27 cellular contexts compared by ENCODE assay signal in the genomic region with DNA sequence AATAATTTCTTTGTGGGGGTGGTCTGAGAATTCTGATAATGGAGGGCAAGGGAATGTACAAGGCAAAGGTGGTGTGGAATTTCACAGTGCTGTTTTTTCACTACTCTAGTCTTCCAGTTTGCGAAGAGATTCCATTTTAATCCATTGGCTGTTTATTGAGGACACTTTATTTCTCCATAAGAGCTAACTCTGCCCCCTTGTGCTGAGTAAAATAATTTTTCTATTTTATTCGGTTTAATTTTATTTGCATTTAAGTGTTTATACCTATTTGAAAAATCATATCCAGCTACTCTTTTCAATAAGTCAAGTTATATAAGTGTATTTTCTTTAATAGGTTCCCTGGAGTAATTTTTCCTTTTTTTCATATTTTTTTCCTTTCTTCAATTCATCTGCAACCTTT.
DNase-seq lines count a peak whose midpoint lies in the region; ATAC-seq and TF ChIP-seq lines count a peak whose summit lies in the region.
"Had no signal": no experiment of that assay in that cellular context is flagged by ENCODE, and none has a peak within 500 bp of the region (broad histone marks: within the 10 kb centered on the region; RNA-seq: fewer than 3 reads in every experiment).

No MANE protein-coding gene starts in this region.

- 92% methylated on average over 2 of the region's 2 CpGs for WGBS in esophagus muscularis mucosa

- H3K27ac ChIP-seq in brain microvascular endothelial cell (no peak overlapping the region), esophagus muscularis mucosa (replicated peaks in 1 of 4) (no peak overlapping the region)
- H3K27ac ChIP-seq: ascending aorta, coronary artery, prostate gland, stomach, upper lobe of right lung had no signal

- TF ChIP-seq CTCF in brain microvascular endothelial cell (IDR thresholded peaks at IDR 0.05; ENCODE audit: low read depth, low read length, missing control alignments), result peak; percentile 6
- peak; percentile 33 for TF ChIP-seq CTCF in neural crest cell (conservative IDR thresholded peaks at IDR 0.05)
- no peak for TF ChIP-seq CTCF in esophagus muscularis mucosa (IDR thresholded peaks at IDR 0.05)

- no peak for TF ChIP-seq EP300 in esophagus muscularis mucosa (IDR thresholded peaks at IDR 0.05)

- H3K4me1 ChIP-seq in esophagus muscularis mucosa, result no peaks in the 10 kb centered on the region
- H3K4me1 ChIP-seq: ascending aorta, prostate gland, stomach, upper lobe of right lung had no signal

- H3K36me3 ChIP-seq in brain microvascular endothelial cell (replicated peaks) (no peaks in the 10 kb centered on the region), esophagus muscularis mucosa (no peaks in the 10 kb centered on the region)
- H3K36me3 ChIP-seq: ascending aorta, prostate gland, stomach, upper lobe of right lung had no signal

- H3K27me3 ChIP-seq in brain microvascular endothelial cell (replicated peaks) (no peaks in the 10 kb centered on the region), esophagus muscularis mucosa (no peaks in the 10 kb centered on the region)
- H3K27me3 ChIP-seq: ascending aorta, stomach, upper lobe of right lung had no signal

- intact Hi-C loops in esophagus muscularis mucosa (cut with DNase I), result no loop called here

- in situ Hi-C loops in brain microvascular endothelial cell (cut with HindIII; ENCODE audit: low pct_ligation_motif_present, low sequenced_read_pairs), result no loop called here

- H3K4me3 ChIP-seq in brain microvascular endothelial cell (ENCODE audit: low read depth, low read length) (no peak overlapping the region), esophagus muscularis mucosa (no peak overlapping the region)
- H3K4me3 ChIP-seq: ascending aorta, coronary artery, prostate gland, stomach, upper lobe of right lung had no signal

- TF ChIP-seq POLR2A in esophagus muscularis mucosa (IDR thresholded peaks at IDR 0.05; ENCODE audit: low read depth), result no peak

- H3K27me3 Mint-ChIP-seq in neural crest cell (ENCODE audit: low read depth), result no peaks in the 10 kb centered on the region
- H3K27me3 Mint-ChIP-seq: natural killer cell treated with Interleukin-12 subunit alpha and Interleukin-12 subunit beta and Interleukin-15 and Interleukin-18, amount 100 ng/mL, for 72 hours had no signal

- no peak overlapping the region for H3K27ac Mint-ChIP-seq in neural crest cell (ENCODE audit: unreplicated experiment)
- H3K27ac Mint-ChIP-seq: CD14-positive monocyte; natural killer cell treated with Interleukin-12 subunit alpha and Interleukin-12 subunit beta and Interleukin-15 and Interleukin-18, amount 100 ng/mL, for 72 hours; T-helper 2 cell treated with Interferon-gamma antibody and Interleukin-4, amounts not matched to agents 5 μg/mL and 100 μg/mL, for 36 hours had no signal

- H3K4me1 Mint-ChIP-seq in neural crest cell, result no peaks in the 10 kb centered on the region

- H3K4me3 Mint-ChIP-seq in neural crest cell, result no peak overlapping the region
- H3K4me3 Mint-ChIP-seq: CD14-positive monocyte; natural killer cell treated with Interleukin-12 subunit alpha and Interleukin-12 subunit beta and Interleukin-15 and Interleukin-18, amount 100 ng/mL, for 72 hours; T-helper 2 cell treated with Interferon-gamma antibody and Interleukin-4, amounts not matched to agents 5 μg/mL and 100 μg/mL, for 36 hours had no signal

- H3K9me3 ChIP-seq in esophagus muscularis mucosa, result no peaks in the 10 kb centered on the region
- H3K9me3 ChIP-seq: ascending aorta, prostate gland, stomach, upper lobe of right lung had no signal

- H3K9me3 Mint-ChIP-seq in neural crest cell, result peaks cover 5% of the 10 kb centered on the region

- no peak for ATAC-seq in HG03442 (IDR thresholded peaks at IDR 0.05; ENCODE audit: unreplicated experiment)
- ATAC-seq: left cardiac atrium; natural killer cell treated with Interleukin-12 subunit alpha and Interleukin-12 subunit beta and Interleukin-15 and Interleukin-18, amount 100 ng/mL, for 72 hours; upper lobe of right lung had no signal

- no peaks in the 10 kb centered on the region for H3K36me3 Mint-ChIP-seq in neural crest cell (ENCODE audit: low read depth)
- H3K36me3 Mint-ChIP-seq: CD14-positive monocyte; natural killer cell treated with Interleukin-12 subunit alpha and Interleukin-12 subunit beta and Interleukin-15 and Interleukin-18, amount 100 ng/mL, for 72 hours had no signal

- DNase-seq in DMS 273 (lab: John Stamatoyannopoulos, UW; ENCODE audit: unreplicated experiment) (peak; percentile 27), DMS 273 treated with DMSO at 0.1 percent for 48 hours (lab: John Stamatoyannopoulos, UW) (no peak), Kasumi-1 (lab: John Stamatoyannopoulos, UW) (peak; percentile 7 to 13), brain microvascular endothelial cell (no peak), neural crest cell (ENCODE audit: low read depth, low spot score) (no peak), esophagus muscularis mucosa (ENCODE audit: extremely low spot score) (no peak), NCI-H1105 (lab: John Stamatoyannopoulos, UW) (no peak)
- DNase-seq: 8988T; activated CD4-positive, CD25-positive, alpha-beta regulatory T cell; activated CD8-positive, alpha-beta memory T cell treated with anti-CD3 and anti-CD28 coated beads for 24 hours; activated naive CD4-positive, alpha-beta T cell treated with anti-CD3 and anti-CD28 coated beads, Interleukin-2, amount 50 U/mL, for 16 hours; activated T-cell treated with anti-CD3 and anti-CD28 coated beads, Interleukin-2, amount 50 U/mL, for 48 hours; left cardiac atrium; NCI-H1092; NCI-H2107; NCI-H524 treated with DMSO at 0.1 percent for 48 hours; small intestine; stimulated activated CD4-positive, alpha-beta T cell treated with anti-CD3 and anti-CD28 coated beads, Interleukin-2, amount 100 ng/mL, for 48 hours; stomach; upper lobe of right lung had no signal

Comparison
In these comparisons a context has a peak if more than half of its experiments do, and no peak if none do; other contexts are left out.
1. DNase-seq: peak in DMS 273 (single experiment) and Kasumi-1 (2 of 2); none in DMS 273 treated with DMSO at 0.1 percent for 48 hours (single experiment), brain microvascular endothelial cell (single experiment), neural crest cell (single experiment), esophagus muscularis mucosa (single experiment) and NCI-H1105 (single experiment).
2. CTCF ChIP-seq: peak in brain microvascular endothelial cell (single experiment) and neural crest cell (single experiment); none in esophagus muscularis mucosa (0 of 3).